15 cellular contexts compared by ENCODE assay signal in genomic region chr18:63149200-63149587, GRCh38.
DNase-seq lines count a peak whose midpoint lies in the region; ATAC-seq and TF ChIP-seq lines count a peak whose summit lies in the region.
"Had no signal": no experiment of that assay in that cellular context is flagged by ENCODE, and none has a peak within 500 bp of the region (broad histone marks: within the 10 kb centered on the region; RNA-seq: fewer than 3 reads in every experiment).

No MANE protein-coding gene starts in this region.

- DNase-seq in NCI-H1105 treated with DMSO at 0.1 percent for 48 hours (lab: John Stamatoyannopoulos, UW) (peak; percentile 50), NCI-H1105 (lab: John Stamatoyannopoulos, UW) (no peak), GM23338 (ENCODE audit: low spot score) (peak; percentile 17), coronary artery (ENCODE audit: low spot score) (no peak), sigmoid colon (no peak), NCI-H82 (lab: John Stamatoyannopoulos, UW) (no peak), KG1 (lab: John Stamatoyannopoulos, UW) (no peak), immature natural killer cell (no peak)
- DNase-seq: 8988T; anterior cingulate cortex; DMS79; effector CD4-positive, alpha-beta T cell; NCI-H226; stimulated activated CD4-positive, alpha-beta T cell treated with anti-CD3 and anti-CD28 coated beads, Interleukin-4, amount 100 ng/mL, for 4 hours had no signal

- H3K4me2 ChIP-seq in GM23338: no peak overlapping the region

- peak; percentile 62 for ATAC-seq in GM23338

- H3K4me3 ChIP-seq in GM23338 (no peak overlapping the region), coronary artery (no peak overlapping the region), sigmoid colon (no peak overlapping the region)
- H3K4me3 ChIP-seq: ovary had no signal

- H3K9me2 ChIP-seq in GM23338 (ENCODE audit: insufficient read depth): no peaks in the 10 kb centered on the region

- no peak for TF ChIP-seq EP300 in sigmoid colon (IDR thresholded peaks at IDR 0.05)

- H3K27ac ChIP-seq in GM23338 (ENCODE audit: low read depth): no peak overlapping the region
- H3K27ac ChIP-seq in coronary artery: peak overlapping the region; percentile 56 to 63
- peak overlapping the region; percentile 17 to 57 (median 48) for H3K27ac ChIP-seq in sigmoid colon

- H3K4me1 Mint-ChIP-seq in GM23338: peaks cover 22% of the 10 kb centered on the region
- H3K4me1 Mint-ChIP-seq in immature natural killer cell: peaks cover 23 to 25% of the 10 kb centered on the region in 2 donors

- H3K27ac Mint-ChIP-seq in GM23338 (no peak overlapping the region), immature natural killer cell (peak overlapping the region in 1 of 6 donors; percentile 66)

- H4K20me1 ChIP-seq in GM23338 (replicated peaks; ENCODE audit: insufficient read depth): no peaks in the 10 kb centered on the region

- no peak for TF ChIP-seq CTCF in GM23338 (conservative IDR thresholded peaks at IDR 0.05; ENCODE audit: low read depth in 2 of 2)
- TF ChIP-seq CTCF in coronary artery (IDR thresholded peaks at IDR 0.05): no peak
- no peak for TF ChIP-seq CTCF in sigmoid colon (IDR thresholded peaks at IDR 0.05)

- H3K27me3 ChIP-seq in GM23338 (ENCODE audit: insufficient read depth) (no peaks in the 10 kb centered on the region), sigmoid colon (no peaks in the 10 kb centered on the region)
- H3K27me3 ChIP-seq: ovary had no signal

- H3K36me3 ChIP-seq in GM23338 (ENCODE audit: insufficient read depth) (no peaks in the 10 kb centered on the region), sigmoid colon (no peaks in the 10 kb centered on the region)
- H3K36me3 ChIP-seq: ovary had no signal

- no peak overlapping the region for H2AFZ ChIP-seq in GM23338

- no peaks in the 10 kb centered on the region for H3K9me3 ChIP-seq in sigmoid colon
- H3K9me3 ChIP-seq: ovary had no signal

- H3K27me3 Mint-ChIP-seq in GM23338 (ENCODE audit: insufficient read depth, low read depth, poor library complexity) (peaks cover 2% of the 10 kb centered on the region), immature natural killer cell (ENCODE audit: low read depth in 3 of 3) (peaks cover 0 to 1% (median 0%) of the 10 kb centered on the region in 3 donors)

- H3K36me3 Mint-ChIP-seq in GM23338 (ENCODE audit: low read depth): no peaks in the 10 kb centered on the region
- peaks cover 0 to 4% (median 3%) of the 10 kb centered on the region in 3 donors for H3K36me3 Mint-ChIP-seq in immature natural killer cell

- H3K9me3 Mint-ChIP-seq in GM23338 (no peaks in the 10 kb centered on the region), immature natural killer cell (peaks cover 0 to 1% (median 0%) of the 10 kb centered on the region in 6 donors)

- intact Hi-C loops in sigmoid colon (cut with DNase I): loop anchor here (5.0 kb wide), 2 partner anchors 38 to 88 kb away; no protein-coding TSS in a partner anchor

- no peak for TF ChIP-seq POLR2A in sigmoid colon (IDR thresholded peaks at IDR 0.05)

- no peaks in the 10 kb centered on the region for H3K79me2 ChIP-seq in GM23338 (replicated peaks; ENCODE audit: insufficient read depth)

- H3F3A ChIP-seq in GM23338 (replicated peaks; ENCODE audit: low read depth): no peaks in the 10 kb centered on the region

- no peak overlapping the region for H3K4me3 Mint-ChIP-seq in GM23338
- H3K4me3 Mint-ChIP-seq in immature natural killer cell: no peak overlapping the region

- WGBS in sigmoid colon, 2 donors: 86 to 92% methylated on average over 10 of the region's 10 CpGs

- H3K4me1 ChIP-seq in GM23338 (ENCODE audit: insufficient read depth) (peaks cover 10% of the 10 kb centered on the region), sigmoid colon (peaks cover 0 to 25% (median 16%) of the 10 kb centered on the region in 4 donors)

TF ChIP-seq in GM23338, 12 proteins besides CTCF, POLR2A, EP300 and RAD21 (continues in another document):
- TF ChIP-seq CREB1 (CRISPR knock-in tag; IDR thresholded peaks at IDR 0.05; ENCODE audit: low read depth) (no peak), EZH2 (IDR thresholded peaks at IDR 0.05; ENCODE audit: low read depth, unreplicated experiment) (no peak), EZH2phosphoT487 (IDR thresholded peaks at IDR 0.05; ENCODE audit: unreplicated experiment) (no peak), NANOG (IDR thresholded peaks at IDR 0.05; ENCODE audit: borderline replicate concordance) (no peak), STAT1 (IDR thresholded peaks at IDR 0.05; ENCODE audit: unreplicated experiment) (no peak), REST (IDR thresholded peaks at IDR 0.05; ENCODE audit: unreplicated experiment) (no peak), POLR2AphosphoS5 (IDR thresholded peaks at IDR 0.05; ENCODE audit: low read depth) (no peak), ZNF331 (CRISPR knock-in tag; IDR thresholded peaks at IDR 0.05; ENCODE audit: low read depth) (no peak), ZNF114 (CRISPR knock-in tag; IDR thresholded peaks at IDR 0.05) (no peak), ETS1 (IDR thresholded peaks at IDR 0.05) (no peak), JUNB (IDR thresholded peaks at IDR 0.05; ENCODE audit: unreplicated experiment) (no peak)

Comparison
In these comparisons a context has a peak if more than half of its experiments do, and no peak if none do; other contexts are left out.
1. DNase-seq: peak in NCI-H1105 treated with DMSO at 0.1 percent for 48 hours (single experiment) and GM23338 (single experiment); none in NCI-H1105 (single experiment), coronary artery (single experiment), sigmoid colon (single experiment), NCI-H82 (single experiment), KG1 (single experiment) and immature natural killer cell (0 of 3).